ENCODE assay signal across 8 cellular contexts in genomic region chr11:848380-848931, GRCh38. TPM values are rescaled to one million over a fixed set of nuclear protein-coding genes. Genes with fewer than 3 reads are reported as not detected.
DNase-seq lines count a peak whose midpoint lies in the region; ATAC-seq and TF ChIP-seq lines count a peak whose summit lies in the region.

No MANE protein-coding gene starts in this region.

- peak; percentile 85 for TF ChIP-seq CTCF in HFF-Myc (IDR thresholded peaks at IDR 0.05; ENCODE audit: low read depth, low read length, missing control alignments)

- H3K9me3 Mint-ChIP-seq in stimulated activated naive CD8-positive, alpha-beta T cell treated with anti-CD3 and anti-CD28 coated beads, Interleukin-15, amount 100 ng/mL, for 72 hours: no peaks in the 10 kb centered on the region

- H3K27ac ChIP-seq in BLaER1: no peak overlapping the region

- no peaks in the 10 kb centered on the region for H3K36me3 ChIP-seq in BLaER1

- peak overlapping the region; percentile 72; the same call in 1 of the 2 replicates for H3K4me3 ChIP-seq in BLaER1
- no peak overlapping the region for H3K4me3 ChIP-seq in HFF-Myc (replicated peaks; ENCODE audit: low read depth, low read length)

- H3K4me2 ChIP-seq in BLaER1: peak overlapping the region; percentile 98

- H3K9me3 ChIP-seq in BLaER1: no peaks in the 10 kb centered on the region

- H3K4me3 Mint-ChIP-seq in stimulated activated naive CD8-positive, alpha-beta T cell treated with anti-CD3 and anti-CD28 coated beads, Interleukin-15, amount 100 ng/mL, for 72 hours: peak overlapping the region; percentile 17 to 84

- peaks cover 11% of the 10 kb centered on the region for H3K27me3 Mint-ChIP-seq in stimulated activated naive CD8-positive, alpha-beta T cell treated with anti-CD3 and anti-CD28 coated beads, Interleukin-15, amount 100 ng/mL, for 72 hours

- H3K4me1 ChIP-seq in BLaER1: peaks cover 88% of the 10 kb centered on the region

- H3K27ac Mint-ChIP-seq in stimulated activated naive CD8-positive, alpha-beta T cell treated with anti-CD3 and anti-CD28 coated beads, Interleukin-15, amount 100 ng/mL, for 72 hours: no peak overlapping the region

- peaks cover 47% of the 10 kb centered on the region for H3K4me1 Mint-ChIP-seq in stimulated activated naive CD8-positive, alpha-beta T cell treated with anti-CD3 and anti-CD28 coated beads, Interleukin-15, amount 100 ng/mL, for 72 hours

- peak; percentile 52 for ATAC-seq in stimulated activated naive CD8-positive, alpha-beta T cell treated with anti-CD3 and anti-CD28 coated beads, Interleukin-15, amount 100 ng/mL, for 72 hours
- ATAC-seq in GM21447 (IDR thresholded peaks at IDR 0.05; ENCODE audit: unreplicated experiment): no peak

- H3K9ac ChIP-seq in BLaER1: no peak overlapping the region

- DNase-seq in HFF-Myc (ENCODE audit: extremely low read depth, low read depth) (no peak), cerebellum (ENCODE audit: low spot score) (peak; percentile 76), lung microvascular endothelial cell (ENCODE audit: low read depth in 2 of 2) (peak; percentile 44 to 63), cortex of kidney (lab: John Stamatoyannopoulos, UW) (no peak)
- DNase-seq in activated CD4-positive, alpha-beta T cell treated with anti-CD3 and anti-CD28 coated beads for 1 hour: peak; percentile 51
- DNase-seq in stimulated activated naive CD8-positive, alpha-beta T cell treated with anti-CD3 and anti-CD28 coated beads, Interleukin-15, amount 100 ng/mL, for 72 hours: peak; percentile 71 to 72

- H3K27me3 ChIP-seq in BLaER1: no peaks in the 10 kb centered on the region

- H4K20me1 ChIP-seq in BLaER1: peaks cover 74% of the 10 kb centered on the region

RNA-seq across cellular contexts. Expression of gene TSPAN4, which starts 5.8 kb away (rescaled TPM):
- total RNA-seq in cerebellum (34.8 TPM), lung microvascular endothelial cell (79.8 and 182 TPM in 2 replicates)

RNA-seq across cellular contexts. Expression of gene POLR2L, which starts 6.1 kb away (rescaled TPM):
- total RNA-seq in cerebellum (23.7 TPM), lung microvascular endothelial cell (246 and 284 TPM in 2 replicates)

RNA-seq across cellular contexts. Expression of gene CD151, which starts 15.7 kb away (rescaled TPM):
- 36.7 TPM for total RNA-seq in cerebellum
- total RNA-seq in lung microvascular endothelial cell: 460 and 726 TPM in 2 replicates

RNA-seq across cellular contexts. Expression of gene CRACR2B, which starts 20.7 kb away (rescaled TPM):
- 4.0 TPM for total RNA-seq in cerebellum
- total RNA-seq in lung microvascular endothelial cell: 11.6 and 15.9 TPM in 2 replicates

RNA-seq across cellular contexts. Expression of gene PNPLA2, which starts 29.7 kb away (rescaled TPM):
- total RNA-seq in cerebellum (13.6 TPM), lung microvascular endothelial cell (33.3 and 50.6 TPM in 2 replicates)

Comparison
In these comparisons a context has a peak if more than half of its experiments do, and no peak if none do; other contexts are left out.
1. DNase-seq: peak in activated CD4-positive, alpha-beta T cell treated with anti-CD3 and anti-CD28 coated beads for 1 hour (single experiment), cerebellum (single experiment), lung microvascular endothelial cell (2 of 2) and stimulated activated naive CD8-positive, alpha-beta T cell treated with anti-CD3 and anti-CD28 coated beads, Interleukin-15, amount 100 ng/mL, for 72 hours (2 of 2); none in HFF-Myc (single experiment) and cortex of kidney (single experiment).
2. RNA of gene CD151, which starts 15.7 kb away (total RNA-seq): 460 to 726 TPM in lung microvascular endothelial cell; 36.7 TPM in cerebellum (single experiment); every median in the first group is over 10 times any median in the second.